Comparison of ENCODE assay signal across 8 cellular contexts in genomic region chr20:47205577-47206123, GRCh38.
DNase-seq lines count a peak whose midpoint lies in the region; FAIRE-seq and TF ChIP-seq lines count a peak whose summit lies in the region.

No MANE protein-coding gene starts in this region.

- FAIRE-seq in RCC 7860 (lab: Jason Lieb, UNC) (no peak), urothelium cell line (lab: Jason Lieb, UNC) (peak; percentile 23)

- TF ChIP-seq EP300 in Ishikawa (IDR thresholded peaks at IDR 0.05; ENCODE audit: borderline replicate concordance), result no peak

- DNase-seq in NOMO-1 (lab: John Stamatoyannopoulos, UW; ENCODE audit: unreplicated experiment in 2 of 2) (peak; percentile 16 to 17), NOMO-1 treated with dmso at 0.1 percent for 144 hours (lab: John Stamatoyannopoulos, UW; ENCODE audit: unreplicated experiment) (no peak), RCC 7860 (ENCODE audit: low spot score) (peak; percentile 65), cerebellar cortex (ENCODE audit: low spot score) (peak; percentile 82), left kidney (ENCODE audit: low read depth, low spot score) (peak; percentile 70), urothelium cell line (ENCODE audit: low spot score) (peak; percentile 82), NCI-H774 (lab: John Stamatoyannopoulos, UW) (no peak)

- peak; percentile 58 for TF ChIP-seq RAD21 in Ishikawa (IDR thresholded peaks at IDR 0.05; ENCODE audit: low read depth)

TF ChIP-seq in Ishikawa, 13 proteins besides CTCF, POLR2A, EP300 and RAD21:
- TF ChIP-seq ZBTB7A (IDR thresholded peaks at IDR 0.05; ENCODE audit: low read depth) (no peak), USF1 (IDR thresholded peaks at IDR 0.05) (peak; percentile 28; the same call in 1 of the 2 replicates)

Comparison
In these comparisons a context has a peak if more than half of its experiments do, and no peak if none do; other contexts are left out.
1. DNase-seq: peak in NOMO-1 (2 of 2), RCC 7860 (single experiment), cerebellar cortex (single experiment), left kidney (single experiment) and urothelium cell line (single experiment); none in NOMO-1 treated with dmso at 0.1 percent for 144 hours (single experiment) and NCI-H774 (single experiment).